ENCODE assay signal across 8 cellular contexts in genomic region chr6:31814677-31815024, GRCh38. TPM values are rescaled to one million over a fixed set of nuclear protein-coding genes. Genes with fewer than 3 reads are reported as not detected.
DNase-seq lines count a peak whose midpoint lies in the region; ATAC-seq, FAIRE-seq and TF ChIP-seq lines count a peak whose summit lies in the region.

No MANE protein-coding gene starts in this region.

- H3K9ac ChIP-seq in GM12878 (ENCODE audit: control insufficient read depth, insufficient read depth, low read length) (peak overlapping the region; percentile 56; the same call in 1 of the 2 replicates), parathyroid adenoma (no peak overlapping the region)

- DNase-seq in GM12892 (ENCODE audit: insufficient read length) (peak; percentile 81), NCI-H1417 treated with DMSO at 0.1 percent for 48 hours (lab: John Stamatoyannopoulos, UW) (peak; percentile 83), T-helper 2 cell (peak; percentile 48 to 79 (median 61)), GM12878 (ENCODE audit: low read depth, low spot score) (peak; percentile 67), right atrium auricular region (ENCODE audit: low spot score) (peak; percentile 96)

- ATAC-seq in GM12878: peak; percentile 83
- ATAC-seq in HG03159 (IDR thresholded peaks at IDR 0.05; ENCODE audit: unreplicated experiment): no peak
- no peak for ATAC-seq in HG02973 (IDR thresholded peaks at IDR 0.05; ENCODE audit: unreplicated experiment)

- CTCF ChIA-PET in GM12878 (lab: Yijun Ruan, JAX): interaction anchor here (0.6 to 2.5 kb wide), 11 partner anchors 8 to 133 kb away, joined by 3 to 12 read pairs (median 3); partner anchors contain the start of genes DDAH2, HSPA1B, LSM2 and LY6G5C

- SMC1A ChIA-PET in GM12878 (lab: Charles Lee; ENCODE audit: uncharacterized antibody, unreplicated experiment): interaction anchor here (1.0 to 3.0 kb wide), 10 partner anchors 8 to 84 kb away, joined by 3 to 12 read pairs (median 5); partner anchors contain the start of gene LSM2

- peak overlapping the region; percentile 94 for H3K4me3 ChIP-seq in GM12878
- H3K4me3 ChIP-seq in right atrium auricular region: peak overlapping the region; percentile 33 to 61
- peak overlapping the region; percentile 61 for H3K4me3 ChIP-seq in parathyroid adenoma (ENCODE audit: low read depth, low read length)

- H3K4me1 ChIP-seq in GM12878 (ENCODE audit: control insufficient read depth, insufficient read depth, low read length): peaks cover 29% of the 10 kb centered on the region
- peaks cover 0 to 30% of the 10 kb centered on the region in 2 donors for H3K4me1 ChIP-seq in right atrium auricular region
- peaks cover 9% of the 10 kb centered on the region for H3K4me1 ChIP-seq in parathyroid adenoma

- under 1% methylated on average over 10 of the region's 13 CpGs for WGBS in GM12878 (ENCODE audit: insufficient coverage, insufficient replicate concordance, low lambda C conversion rate, missing lambda C conversion rate)

- no peak for TF ChIP-seq EP300 in GM12878 (IDR thresholded peaks at IDR 0.05; ENCODE audit: borderline replicate concordance in 1 of 2, control insufficient read depth in 1 of 2, low read depth in 2 of 2, low read length in 2 of 2)

- H3K4me2 ChIP-seq in GM12878 (ENCODE audit: control insufficient read depth, insufficient read depth) (peak overlapping the region; percentile 90), parathyroid adenoma (ENCODE audit: low read length) (peak overlapping the region; percentile 94)

- H4K20me1 ChIP-seq in GM12878 (ENCODE audit: control insufficient read depth, insufficient read depth): no peaks in the 10 kb centered on the region

- no peak for TF ChIP-seq CTCF in GM12878 (IDR thresholded peaks at IDR 0.05 in 2 of 3, conservative IDR thresholded peaks at IDR 0.05 in 1 of 3; ENCODE audit: control insufficient read depth in 2 of 3, extremely low read depth in 1 of 3, insufficient read depth in 1 of 3, low read depth in 3 of 3, low read length in 3 of 3)
- no peak for TF ChIP-seq CTCF in right atrium auricular region (IDR thresholded peaks at IDR 0.05)
- TF ChIP-seq CTCF in parathyroid adenoma (IDR thresholded peaks at IDR 0.05): no peak

- intact Hi-C loops in GM12878 (cut with micrococcal nuclease; ENCODE audit: unreplicated experiment): no loop called here

- no TSS peak for BruUV-seq in GM12878 (replicated peaks; lab: Mats Ljungman, UMichigan)

- H3K9me3 ChIP-seq in GM12878 (replicated peaks; ENCODE audit: control insufficient read depth, insufficient read depth, low read length): no peaks in the 10 kb centered on the region
- H3K9me3 ChIP-seq in right atrium auricular region: no peaks in the 10 kb centered on the region
- no peaks in the 10 kb centered on the region for H3K9me3 ChIP-seq in parathyroid adenoma (ENCODE audit: control insufficient read depth, low read length)

- H2AFZ ChIP-seq in GM12878 (ENCODE audit: control insufficient read depth, low read depth, low read length) (peak overlapping the region; percentile 91), parathyroid adenoma (peak overlapping the region; percentile 88)

- no peak for TF ChIP-seq RAD21 in GM12878 (IDR thresholded peaks at IDR 0.05; ENCODE audit: insufficient read depth, low read depth, low read length)

- RAD21 ChIA-PET in GM12878 (lab: Charles Lee; ENCODE audit: unreplicated experiment): interaction anchor here (0.6 to 4.3 kb wide), 13 partner anchors 8 to 257 kb away, joined by 3 to 27 read pairs (median 6); partner anchors contain the start of genes CLIC1, DDAH2, HSPA1B and LSM2

- POLR2A ChIA-PET in GM12878 (lab: Charles Lee): interaction anchor here (0.6 to 5.2 kb wide), 15 partner anchors 8 to 193 kb away, joined by 3 to 91 read pairs (median 8); partner anchors contain the start of genes CLIC1, HSPA1B, LSM2 and MSH5

- TF ChIP-seq POLR2A in GM12892 (IDR thresholded peaks at IDR 0.05; ENCODE audit: low read depth, low read length) (no peak), GM12878 (IDR thresholded peaks at IDR 0.05; ENCODE audit: low read depth, low read length) (no peak)

- H3K79me2 ChIP-seq in GM12878 (ENCODE audit: control insufficient read depth, insufficient read depth, low read length) (no peaks in the 10 kb centered on the region; the same call in 1 of the 2 replicates), parathyroid adenoma (no peaks in the 10 kb centered on the region)

- in situ Hi-C loops in GM12878 (cut with MboI): no loop called here

- H3K27me3 ChIP-seq in GM12878 (replicated peaks in 1 of 2; ENCODE audit: control insufficient read depth in 2 of 2, insufficient read depth in 2 of 2, low read length in 1 of 2): no peaks in the 10 kb centered on the region
- no peaks in the 10 kb centered on the region for H3K27me3 ChIP-seq in right atrium auricular region
- no peaks in the 10 kb centered on the region for H3K27me3 ChIP-seq in parathyroid adenoma (ENCODE audit: control insufficient read depth, insufficient read depth, low read length)

- FAIRE-seq in GM12892 (lab: Jason Lieb, UNC) (peak; percentile 69), GM12878 (lab: Jason Lieb, UNC) (peak; percentile 13)

- peak overlapping the region; percentile 14; the same call in 1 of the 2 replicates for H3K27ac ChIP-seq in GM12878 (ENCODE audit: control insufficient read depth, insufficient read depth)
- peak overlapping the region; percentile 100 for H3K27ac ChIP-seq in right atrium auricular region
- H3K27ac ChIP-seq in parathyroid adenoma: peak overlapping the region; percentile 94

- H3K36me3 ChIP-seq in GM12878 (ENCODE audit: control insufficient read depth in 2 of 2, insufficient read depth in 2 of 2, low read length in 1 of 2) (no peaks in the 10 kb centered on the region), right atrium auricular region (no peaks in the 10 kb centered on the region), parathyroid adenoma (ENCODE audit: control insufficient read depth, insufficient read depth, low read length) (no peaks in the 10 kb centered on the region)

RNA-seq across cellular contexts. Expression of gene HSPA1L, which starts 0.4 kb away (rescaled TPM):
- polyA plus RNA-seq in GM12892 (2012; ENCODE audit: missing spikeins): 1.2 TPM
- total RNA-seq in GM12878 (2013; cell fraction: nucleolus; rRNA removed): 0.66 and 1.0 TPM in 2 replicates
- total RNA-seq in GM12878 (2014; rRNA removed) (1.2 and 1.4 TPM in 2 replicates), GM12878 (2014; rRNA removed; fragmentation: Illumina TruSeq; extraction: Trizol) (1.4 and 1.6 TPM in 2 replicates), GM12878 (2021) (1.5 and 1.6 TPM in 2 replicates), right atrium auricular region (1 to 10 TPM; 1.1 to 1.6 TPM)
- polyA plus RNA-seq in GM12878 (2011; ENCODE audit: low read depth): 0.67 TPM
- polyA plus RNA-seq in GM12878 (2011; rRNA removed) (1.8 and 1.9 TPM in 2 replicates), GM12878 (2014; fragmentation: Illumina TruSeq; extraction: Trizol) (1.5 and 1.6 TPM in 2 replicates), GM12878 (2014; fragmentation: Nextera tagmentation; extraction: Ambion mirVana) (under 1 TPM; 0.69 TPM), GM12878 (2014; rRNA removed) (1.4 and 1.6 TPM in 2 replicates), GM12878 (2016; fragmentation: Nextera tagmentation; extraction: Ambion mirVana) (1 to 10 TPM; 1.6 to 2.5 TPM)
- polyA plus RNA-seq in GM12878 (2011; cell fraction: cytosol; rRNA removed): 1.1 TPM in 2 replicates
- 0.82 and 1.1 TPM in 2 replicates for polyA plus RNA-seq in GM12878 (2011; cell fraction: nucleus; rRNA removed)
- polyA plus RNA-seq in GM12878 (2012): 0.54 and 0.86 TPM in 2 replicates
- 1.3 and 1.4 TPM in 2 replicates for polyA minus RNA-seq in GM12878 (2011; rRNA and poly(A)+ RNA removed)
- polyA minus RNA-seq in GM12878 (2011; cell fraction: cytosol; rRNA and poly(A)+ RNA removed): 0.94 TPM in 1 of 2 replicates, not detected in the other
- 0.29 and 0.36 TPM in 2 replicates for polyA minus RNA-seq in GM12878 (2011; cell fraction: nucleus; rRNA and poly(A)+ RNA removed)

RNA-seq across cellular contexts. Expression of gene HSPA1A, which starts 0.7 kb away (rescaled TPM):
- polyA plus RNA-seq in GM12892 (2012; ENCODE audit: missing spikeins): 8.1 TPM
- total RNA-seq in GM12878 (2013; cell fraction: nucleolus; rRNA removed): 47.6 and 52.7 TPM in 2 replicates
- total RNA-seq in GM12878 (2014; rRNA removed): 29.2 and 29.9 TPM in 2 replicates
- total RNA-seq in GM12878 (2014; rRNA removed; fragmentation: Illumina TruSeq; extraction: Trizol): 10.9 and 12.3 TPM in 2 replicates
- 26.5 and 27.2 TPM in 2 replicates for total RNA-seq in GM12878 (2021)
- 7.5 TPM for polyA plus RNA-seq in GM12878 (2011; ENCODE audit: low read depth)
- polyA plus RNA-seq in GM12878 (2011; rRNA removed): 3.7 and 9.8 TPM in 2 replicates
- polyA plus RNA-seq in GM12878 (2011; cell fraction: cytosol; rRNA removed): 12.3 and 14.0 TPM in 2 replicates
- 22.0 and 36.5 TPM in 2 replicates for polyA plus RNA-seq in GM12878 (2011; cell fraction: nucleus; rRNA removed)
- polyA plus RNA-seq in GM12878 (2012): 10.5 and 14.8 TPM in 2 replicates
- 1.3 and 8.0 TPM in 2 replicates for polyA plus RNA-seq in GM12878 (2014; fragmentation: Illumina TruSeq; extraction: Trizol)
- polyA plus RNA-seq in GM12878 (2014; fragmentation: Nextera tagmentation; extraction: Ambion mirVana): 1 to 10 TPM in 1 of 2 experiments, under 1 TPM in 1; 0.29 to 1.3 TPM
- polyA plus RNA-seq in GM12878 (2014; rRNA removed): 22.8 and 26.3 TPM in 2 replicates
- 10 to 100 TPM; 51.1 to 51.8 TPM for polyA plus RNA-seq in GM12878 (2016; fragmentation: Nextera tagmentation; extraction: Ambion mirVana)
- polyA minus RNA-seq in GM12878 (2011; rRNA and poly(A)+ RNA removed): 7.6 and 8.8 TPM in 2 replicates
- polyA minus RNA-seq in GM12878 (2011; cell fraction: cytosol; rRNA and poly(A)+ RNA removed): 5.7 and 7.3 TPM in 2 replicates
- polyA minus RNA-seq in GM12878 (2011; cell fraction: nucleus; rRNA and poly(A)+ RNA removed): 13.3 and 22.4 TPM in 2 replicates
- total RNA-seq in right atrium auricular region: 100 to 1,000 TPM; 315 to 334 TPM

RNA-seq across cellular contexts. Expression of gene LSM2, which starts 7.9 kb away (rescaled TPM):
- polyA plus RNA-seq in GM12892 (2012; ENCODE audit: missing spikeins): 161 TPM
- total RNA-seq in GM12878 (2013; cell fraction: nucleolus; rRNA removed): 5.2 and 7.8 TPM in 2 replicates
- total RNA-seq in GM12878 (2014; rRNA removed) (146 and 163 TPM in 2 replicates), GM12878 (2014; rRNA removed; fragmentation: Illumina TruSeq; extraction: Trizol) (97.1 and 99.1 TPM in 2 replicates), GM12878 (2021) (117 and 123 TPM in 2 replicates), right atrium auricular region (10 to 100 TPM; 28.8 to 32.0 TPM)
- polyA plus RNA-seq in GM12878 (2011; ENCODE audit: low read depth): 82.2 TPM
- polyA plus RNA-seq in GM12878 (2011; rRNA removed) (81.9 and 101 TPM in 2 replicates), GM12878 (2014; fragmentation: Illumina TruSeq; extraction: Trizol) (116 and 131 TPM in 2 replicates), GM12878 (2014; fragmentation: Nextera tagmentation; extraction: Ambion mirVana) (100 to 1,000 TPM; 245 to 248 TPM), GM12878 (2014; rRNA removed) (143 and 165 TPM in 2 replicates), GM12878 (2016; fragmentation: Nextera tagmentation; extraction: Ambion mirVana) (100 to 1,000 TPM; 238 to 276 TPM)
- polyA plus RNA-seq in GM12878 (2011; cell fraction: cytosol; rRNA removed): 186 and 196 TPM in 2 replicates
- polyA plus RNA-seq in GM12878 (2011; cell fraction: nucleus; rRNA removed): 68.3 and 79.7 TPM in 2 replicates
- 82.7 and 97.0 TPM in 2 replicates for polyA plus RNA-seq in GM12878 (2012)
- polyA minus RNA-seq in GM12878 (2011; rRNA and poly(A)+ RNA removed): 102 and 120 TPM in 2 replicates
- polyA minus RNA-seq in GM12878 (2011; cell fraction: cytosol; rRNA and poly(A)+ RNA removed): 47.5 and 49.6 TPM in 2 replicates
- polyA minus RNA-seq in GM12878 (2011; cell fraction: nucleus; rRNA and poly(A)+ RNA removed): 10.9 and 15.6 TPM in 2 replicates

RNA-seq across cellular contexts. Expression of gene HSPA1B, which starts 12.9 kb away (rescaled TPM):
- 7.1 TPM for polyA plus RNA-seq in GM12892 (2012; ENCODE audit: missing spikeins)
- total RNA-seq in GM12878 (2013; cell fraction: nucleolus; rRNA removed): 55.2 and 66.8 TPM in 2 replicates
- total RNA-seq in GM12878 (2014; rRNA removed): 23.5 and 24.0 TPM in 2 replicates
- 5.9 and 8.1 TPM in 2 replicates for total RNA-seq in GM12878 (2014; rRNA removed; fragmentation: Illumina TruSeq; extraction: Trizol)
- total RNA-seq in GM12878 (2021): 27.2 and 29.3 TPM in 2 replicates
- 8.8 TPM for polyA plus RNA-seq in GM12878 (2011; ENCODE audit: low read depth)
- 5.1 and 12.8 TPM in 2 replicates for polyA plus RNA-seq in GM12878 (2011; rRNA removed)
- 11.5 and 13.7 TPM in 2 replicates for polyA plus RNA-seq in GM12878 (2011; cell fraction: cytosol; rRNA removed)
- 42.5 and 57.1 TPM in 2 replicates for polyA plus RNA-seq in GM12878 (2011; cell fraction: nucleus; rRNA removed)
- 20.1 and 23.6 TPM in 2 replicates for polyA plus RNA-seq in GM12878 (2012)
- polyA plus RNA-seq in GM12878 (2014; fragmentation: Illumina TruSeq; extraction: Trizol): 1.00 and 4.6 TPM in 2 replicates
- polyA plus RNA-seq in GM12878 (2014; fragmentation: Nextera tagmentation; extraction: Ambion mirVana): under 1 TPM; 0.11 to 0.33 TPM
- polyA plus RNA-seq in GM12878 (2014; rRNA removed): 12.7 and 17.7 TPM in 2 replicates
- 10 to 100 TPM; 39.1 to 40.5 TPM for polyA plus RNA-seq in GM12878 (2016; fragmentation: Nextera tagmentation; extraction: Ambion mirVana)
- 14.0 and 14.9 TPM in 2 replicates for polyA minus RNA-seq in GM12878 (2011; rRNA and poly(A)+ RNA removed)
- polyA minus RNA-seq in GM12878 (2011; cell fraction: cytosol; rRNA and poly(A)+ RNA removed): 14.2 and 14.9 TPM in 2 replicates
- polyA minus RNA-seq in GM12878 (2011; cell fraction: nucleus; rRNA and poly(A)+ RNA removed): 45.8 and 51.9 TPM in 2 replicates
- 100 to 1,000 TPM; 131 to 232 TPM for total RNA-seq in right atrium auricular region

RNA-seq across cellular contexts. Expression of gene VARS1, which starts 19.1 kb away (rescaled TPM):
- polyA plus RNA-seq in GM12892 (2012; ENCODE audit: missing spikeins): 54.6 TPM
- total RNA-seq in GM12878 (2013; cell fraction: nucleolus; rRNA removed): 71.4 and 80.0 TPM in 2 replicates
- total RNA-seq in GM12878 (2014; rRNA removed) (61.4 and 90.1 TPM in 2 replicates), GM12878 (2014; rRNA removed; fragmentation: Illumina TruSeq; extraction: Trizol) (63.8 and 69.1 TPM in 2 replicates), GM12878 (2021) (232 and 243 TPM in 2 replicates), right atrium auricular region (10 to 100 TPM; 15.3 to 24.6 TPM)
- polyA plus RNA-seq in GM12878 (2011; ENCODE audit: low read depth): 31.0 TPM
- polyA plus RNA-seq in GM12878 (2011; rRNA removed) (11.3 and 15.8 TPM in 2 replicates), GM12878 (2014; fragmentation: Illumina TruSeq; extraction: Trizol) (92.9 and 138 TPM in 2 replicates), GM12878 (2014; fragmentation: Nextera tagmentation; extraction: Ambion mirVana) (1 to 10 TPM; 1.2 to 5.7 TPM), GM12878 (2014; rRNA removed) (71.3 and 92.5 TPM in 2 replicates), GM12878 (2016; fragmentation: Nextera tagmentation; extraction: Ambion mirVana) (100 to 1,000 TPM; 121 to 155 TPM)
- polyA plus RNA-seq in GM12878 (2011; cell fraction: cytosol; rRNA removed): 28.9 and 30.5 TPM in 2 replicates
- polyA plus RNA-seq in GM12878 (2011; cell fraction: nucleus; rRNA removed): 193 and 303 TPM in 2 replicates
- polyA plus RNA-seq in GM12878 (2012): 42.8 and 46.7 TPM in 2 replicates
- polyA minus RNA-seq in GM12878 (2011; rRNA and poly(A)+ RNA removed): 35.0 and 60.0 TPM in 2 replicates
- polyA minus RNA-seq in GM12878 (2011; cell fraction: cytosol; rRNA and poly(A)+ RNA removed): 52.5 and 54.9 TPM in 2 replicates
- 42.4 and 91.2 TPM in 2 replicates for polyA minus RNA-seq in GM12878 (2011; cell fraction: nucleus; rRNA and poly(A)+ RNA removed)

Comparison
In these comparisons a context has a peak if more than half of its experiments do, and no peak if none do; other contexts are left out.
1. H3K27ac ChIP-seq: peak in every context shown above with its lines; median percentile 100 in right atrium auricular region; 94 in parathyroid adenoma; 14 in GM12878.
2. RNA of gene HSPA1A, which starts 0.7 kb away (total RNA-seq): 315 to 334 TPM in right atrium auricular region; 10.9 to 52.7 TPM in GM12878; every median in the first group is over 4 times any median in the second.
3. Peak in every context shown above with its lines, with median percentiles within 50 percentile points of each other: DNase-seq and H3K4me3 ChIP-seq.